ENCODE assay signal across 9 cellular contexts in genomic region chr13:34547929-34548328, GRCh38.
"Had no signal": no experiment of that assay in that cellular context is flagged by ENCODE, and none has a peak within 500 bp of the region (broad histone marks: within the 10 kb centered on the region; RNA-seq: fewer than 3 reads in every experiment).

No MANE protein-coding gene starts in this region.

- DNase-seq: GM23248, GOT3, H7, H9, HCEC 1CT, HFFc6 had no signal

- H3K4me3 ChIP-seq: GM23248, GM23338, HAP-1 had no signal

- H3K9me3 Mint-ChIP-seq: H9, HFFc6 had no signal

- H3K27ac ChIP-seq: GM23248 had no signal

- H3K27ac Mint-ChIP-seq: GM23338, HFFc6 had no signal

- H3K9me3 ChIP-seq: HAP-1 had no signal

- H3K4me1 Mint-ChIP-seq: GM23338, H9 had no signal

- H3K4me1 ChIP-seq: HAP-1 had no signal

- H3K4me3 Mint-ChIP-seq: GM23338, H9, HFFc6 had no signal

- H3K36me3 ChIP-seq: HAP-1 had no signal

- ATAC-seq: GM23338, HCT116 had no signal
